In genomic region chr14:95164506-95164905, GRCh38 we compare ENCODE assay signal across 19 cellular contexts. TPM values are rescaled to one million over a fixed set of nuclear protein-coding genes. Genes with fewer than 3 reads are reported as not detected.
DNase-seq lines count a peak whose midpoint lies in the region; ATAC-seq and TF ChIP-seq lines count a peak whose summit lies in the region.
"Had no signal": no experiment of that assay in that cellular context is flagged by ENCODE, and none has a peak within 500 bp of the region (broad histone marks: within the 10 kb centered on the region; RNA-seq: fewer than 3 reads in every experiment).

No MANE protein-coding gene starts in this region.

- no peaks in the 10 kb centered on the region for H3K27me3 ChIP-seq in WERI-Rb-1 (ENCODE audit: insufficient read depth, low read depth, severe bottlenecking)
- H3K27me3 ChIP-seq: BE2C had no signal

- H3K36me3 ChIP-seq in WERI-Rb-1 = no peaks in the 10 kb centered on the region
- H3K36me3 ChIP-seq: BE2C had no signal

- intact Hi-C loops in posterior cingulate gyrus (cut with DNase I) = no loop called here

- H3K9me3 ChIP-seq in WERI-Rb-1 (ENCODE audit: severe bottlenecking) = no peaks in the 10 kb centered on the region
- H3K9me3 ChIP-seq: BE2C had no signal

- no peak overlapping the region for H3K4me3 ChIP-seq in WERI-Rb-1 (ENCODE audit: low read depth, low read length)

- TF ChIP-seq CTCF in WERI-Rb-1 (IDR thresholded peaks at IDR 0.05; ENCODE audit: low read depth, low read length) = no peak

- ATAC-seq in esophagus mucosa = peak; percentile 71
- ATAC-seq: CD8-positive, alpha-beta T cell; HepG2 had no signal

- DNase-seq in ELR (ENCODE audit: low read depth) = peak; percentile 22
- DNase-seq in RKO (ENCODE audit: low spot score) = peak; percentile 38
- DNase-seq in myocyte (ENCODE audit: low read depth) = peak; percentile 83
- DNase-seq in posterior cingulate gyrus = no peak
- no peak for DNase-seq in cerebellum (ENCODE audit: low spot score)
- no peak for DNase-seq in NCI-H526 treated with DMSO at 0.1 percent for 48 hours (lab: John Stamatoyannopoulos, UW)
- DNase-seq in WERI-Rb-1 = no peak
- DNase-seq: BE2C; CD8-positive, alpha-beta T cell; COR-L47; DMS153; DMS79 treated with DMSO at 0.1 percent for 48 hours; EL; GDM1; GOT3; H9 had no signal

- H3K27ac ChIP-seq in WERI-Rb-1 = no peak overlapping the region
- H3K27ac ChIP-seq: C4-2B had no signal

RNA-seq across cellular contexts. Expression of gene DICER1, which starts 7.2 kb away (rescaled TPM):
- 57.7 TPM for total RNA-seq in esophagus mucosa
- 46.2 and 47.6 TPM in 2 replicates for total RNA-seq in myocyte
- 9.6 TPM for polyA plus RNA-seq in myocyte (2012)
- 112 TPM for total RNA-seq in cerebellum

Comparison
In these comparisons a context has a peak if more than half of its experiments do, and no peak if none do; other contexts are left out.
1. DNase-seq: peak in ELR (single experiment), RKO (single experiment) and myocyte (single experiment); none in posterior cingulate gyrus (0 of 10), cerebellum (single experiment), NCI-H526 treated with DMSO at 0.1 percent for 48 hours (single experiment) and WERI-Rb-1 (single experiment).